22 cellular contexts compared by ENCODE assay signal in genomic region chr11:69121021-69121420, GRCh38. TPM values are rescaled to one million over a fixed set of nuclear protein-coding genes. Genes with fewer than 3 reads are reported as not detected.
DNase-seq lines count a peak whose midpoint lies in the region; ATAC-seq, FAIRE-seq and TF ChIP-seq lines count a peak whose summit lies in the region.
"Had no signal": no experiment of that assay in that cellular context is flagged by ENCODE, and none has a peak within 500 bp of the region (broad histone marks: within the 10 kb centered on the region; RNA-seq: fewer than 3 reads in every experiment).

No MANE protein-coding gene starts in this region.

- no peak overlapping the region for H3K9ac ChIP-seq in PC-3 (ENCODE audit: low read length)

- peak overlapping the region; percentile 91 to 98 for H3K27ac ChIP-seq in A549
- no peak overlapping the region for H3K27ac ChIP-seq in naive thymus-derived CD4-positive, alpha-beta T cell (ENCODE audit: low read depth, low read length)
- H3K27ac ChIP-seq in PC-3 (ENCODE audit: low read length), result no peak overlapping the region
- H3K27ac ChIP-seq: uterus had no signal

- H3K9me3 ChIP-seq in A549, result peaks cover 9% of the 10 kb centered on the region; the same call in 1 of the 3 replicates
- no peaks in the 10 kb centered on the region for H3K9me3 ChIP-seq in naive thymus-derived CD4-positive, alpha-beta T cell (ENCODE audit: control insufficient read depth in 2 of 3, low read length in 3 of 3)
- no peaks in the 10 kb centered on the region for H3K9me3 ChIP-seq in PC-3 (ENCODE audit: low read length)
- H3K9me3 ChIP-seq: sigmoid colon, uterus had no signal

- H3K27ac Mint-ChIP-seq in dendritic cell treated with granulocyte-macrophage colony-stimulating factor and Interleukin-4, amounts not matched to agents 40 ng/mL and 50 ng/mL, for 4 days, result peak overlapping the region; percentile 12
- H3K27ac Mint-ChIP-seq in naive thymus-derived CD4-positive, alpha-beta T cell, result peak overlapping the region in 8 of 9 donors; percentile 45 to 91 (median 84)
- H3K27ac Mint-ChIP-seq: activated CD4-positive, alpha-beta T cell treated with anti-CD3 and anti-CD28 coated beads for 36 hours; activated naive CD8-positive, alpha-beta T cell treated with anti-CD3 and anti-CD28 coated beads, Interleukin-2, amount 10 ng/mL, durations not matched to agents 7 days and 5 days; effector memory CD8-positive, alpha-beta T cell had no signal

- no peaks in the 10 kb centered on the region for H3K79me2 ChIP-seq in PC-3 (ENCODE audit: low read length)

- no peak overlapping the region for H3K4me3 ChIP-seq in A549
- no peak overlapping the region for H3K4me3 ChIP-seq in naive thymus-derived CD4-positive, alpha-beta T cell (ENCODE audit: low read length)
- H3K4me3 ChIP-seq in PC-3 (ENCODE audit: low read length), result no peak overlapping the region
- H3K4me3 ChIP-seq: sigmoid colon, uterus had no signal

- TF ChIP-seq CTCF in A549 (IDR thresholded peaks at IDR 0.05) (no peak), PC-3 (conservative IDR thresholded peaks at IDR 0.05; ENCODE audit: low read depth, low read length) (no peak)

- CTCF ChIA-PET in A549 (lab: Yijun Ruan, JAX), result interaction anchor here (0.7 to 5.9 kb wide), 5 partner anchors 10 to 523 kb away, joined by 3 to 38 read pairs (median 31); no protein-coding TSS in a partner anchor
- CTCF ChIA-PET in naive thymus-derived CD4-positive, alpha-beta T cell (lab: Charles Lee), result no interaction called here
- CTCF ChIA-PET in PC-3 (lab: Charles Lee), result no interaction called here

- H3K4me1 ChIP-seq in A549 (peaks cover 41% of the 10 kb centered on the region), PC-3 (ENCODE audit: insufficient read depth, low read length) (peaks cover 35% of the 10 kb centered on the region)
- H3K4me1 ChIP-seq in naive thymus-derived CD4-positive, alpha-beta T cell (ENCODE audit: control insufficient read depth in 2 of 2, insufficient read depth in 2 of 2, low read length in 2 of 2), result peaks cover 4 to 42% of the 10 kb centered on the region in 2 donors
- H3K4me1 ChIP-seq: uterus had no signal

- BruUV-seq in PC-3 (replicated peaks; lab: Mats Ljungman, UMichigan), result no TSS peak

- ATAC-seq in A549 (no peak), GM21515 (IDR thresholded peaks at IDR 0.05; ENCODE audit: unreplicated experiment) (no peak), PC-3 (no peak)
- ATAC-seq in naive thymus-derived CD4-positive, alpha-beta T cell, result no peak
- ATAC-seq: activated CD4-positive, alpha-beta T cell treated with anti-CD3 and anti-CD28 coated beads for 36 hours; effector memory CD8-positive, alpha-beta T cell had no signal

- FAIRE-seq in A549 (lab: Jason Lieb, UNC), result no peak

- no peak for TF ChIP-seq POLR2A in A549 (IDR thresholded peaks at IDR 0.05; ENCODE audit: low read length)

- H3K27me3 ChIP-seq in naive thymus-derived CD4-positive, alpha-beta T cell (ENCODE audit: control insufficient read depth in 2 of 2, insufficient read depth in 2 of 2, low read length in 2 of 2), result no peaks in the 10 kb centered on the region
- H3K27me3 ChIP-seq in PC-3 (ENCODE audit: low read length), result no peaks in the 10 kb centered on the region
- H3K27me3 ChIP-seq: sigmoid colon, uterus had no signal

- no peak for TF ChIP-seq RAD21 in A549 (conservative IDR thresholded peaks at IDR 0.05 in 1 of 2, IDR thresholded peaks at IDR 0.05 in 1 of 2)

- DNase-seq in A549 (ENCODE audit: low read depth in 1 of 2, low spot score in 1 of 2) (no peak), GDM1 (lab: John Stamatoyannopoulos, UW) (peak; percentile 48), PC-3 (no peak), DMS79 (lab: John Stamatoyannopoulos, UW) (no peak)
- peak in 1 of 9 donors; percentile 24 for DNase-seq in naive thymus-derived CD4-positive, alpha-beta T cell
- no peak for DNase-seq in stimulated activated CD4-positive, alpha-beta T cell treated with anti-CD3 and anti-CD28 coated beads, Interleukin-4, amount 100 ng/mL, for 1 hour
- DNase-seq: activated CD4-positive, alpha-beta T cell treated with anti-CD3 and anti-CD28 coated beads for 36 hours; activated naive CD8-positive, alpha-beta T cell treated with anti-CD3 and anti-CD28 coated beads, Interleukin-2, amount 10 ng/mL, durations not matched to agents 7 days and 5 days; cerebellar nuclear complex; effector memory CD8-positive, alpha-beta T cell; MV-4-11; NCI-H2029; NCI-H226; OCI-M1; sigmoid colon; substantia nigra; T-helper 1 cell; uterus had no signal

- no peak for TF ChIP-seq EP300 in A549 (IDR thresholded peaks at IDR 0.05)

- H3K36me3 ChIP-seq in naive thymus-derived CD4-positive, alpha-beta T cell (ENCODE audit: control insufficient read depth in 2 of 3, insufficient read depth in 3 of 3, low read length in 3 of 3), result no peaks in the 10 kb centered on the region
- H3K36me3 ChIP-seq in PC-3 (ENCODE audit: low read depth, low read length), result no peaks in the 10 kb centered on the region
- H3K36me3 ChIP-seq: sigmoid colon, uterus had no signal

- H3K4me2 ChIP-seq in A549 (peak overlapping the region; percentile 94; the same call in 2 of the 3 replicates), PC-3 (ENCODE audit: low read length) (no peak overlapping the region)

- H3F3A ChIP-seq in PC-3 (ENCODE audit: low read length, unreplicated experiment), result peaks cover 6% of the 10 kb centered on the region

- H3K9me3 Mint-ChIP-seq in dendritic cell treated with granulocyte-macrophage colony-stimulating factor and Interleukin-4, amounts not matched to agents 40 ng/mL and 50 ng/mL, for 4 days, result no peaks in the 10 kb centered on the region
- peaks cover 0 to 7% (median 0%) of the 10 kb centered on the region in 11 donors for H3K9me3 Mint-ChIP-seq in naive thymus-derived CD4-positive, alpha-beta T cell
- H3K9me3 Mint-ChIP-seq: activated naive CD8-positive, alpha-beta T cell treated with anti-CD3 and anti-CD28 coated beads, Interleukin-2, amount 10 ng/mL, durations not matched to agents 7 days and 5 days; effector memory CD8-positive, alpha-beta T cell had no signal

- H3K27me3 Mint-ChIP-seq in dendritic cell treated with granulocyte-macrophage colony-stimulating factor and Interleukin-4, amounts not matched to agents 40 ng/mL and 50 ng/mL, for 4 days, result peaks cover 6% of the 10 kb centered on the region
- no peaks in the 10 kb centered on the region for H3K27me3 Mint-ChIP-seq in naive thymus-derived CD4-positive, alpha-beta T cell
- H3K27me3 Mint-ChIP-seq: activated CD4-positive, alpha-beta T cell treated with anti-CD3 and anti-CD28 coated beads for 36 hours; activated naive CD8-positive, alpha-beta T cell treated with anti-CD3 and anti-CD28 coated beads, Interleukin-2, amount 10 ng/mL, durations not matched to agents 7 days and 5 days had no signal

- POLR2A ChIA-PET in A549 (lab: Yijun Ruan, JAX), result no interaction called here
- POLR2A ChIA-PET in naive thymus-derived CD4-positive, alpha-beta T cell (lab: Charles Lee), result no interaction called here
- POLR2A ChIA-PET in PC-3 (lab: Charles Lee; ENCODE audit: unreplicated experiment), result no interaction called here

- H2AFZ ChIP-seq in PC-3 (ENCODE audit: low read length), result no peak overlapping the region

- H3K4me3 Mint-ChIP-seq in dendritic cell treated with granulocyte-macrophage colony-stimulating factor and Interleukin-4, amounts not matched to agents 40 ng/mL and 50 ng/mL, for 4 days, result no peak overlapping the region
- H3K4me3 Mint-ChIP-seq in naive thymus-derived CD4-positive, alpha-beta T cell, result peak overlapping the region in 6 of 10 donors; percentile 15 to 86 (median 51)
- H3K4me3 Mint-ChIP-seq: activated CD4-positive, alpha-beta T cell treated with anti-CD3 and anti-CD28 coated beads for 36 hours; activated naive CD8-positive, alpha-beta T cell treated with anti-CD3 and anti-CD28 coated beads, Interleukin-2, amount 10 ng/mL, durations not matched to agents 7 days and 5 days; CD8-positive, alpha-beta memory T cell; effector memory CD8-positive, alpha-beta T cell had no signal

- 92% methylated on average over 9 of the region's 9 CpGs for WGBS in A549 (ENCODE audit: missing lambda C conversion rate)

- no peaks in the 10 kb centered on the region for H4K20me1 ChIP-seq in PC-3 (ENCODE audit: low read length)

- intact Hi-C loops in dendritic cell treated with granulocyte-macrophage colony-stimulating factor and Interleukin-4, amounts not matched to agents 40 ng/mL and 50 ng/mL, for 4 days (cut with micrococcal nuclease), result no loop called here
- intact Hi-C loops in naive thymus-derived CD4-positive, alpha-beta T cell (cut with micrococcal nuclease), result loop anchor here in 1 of 2 donors (5.0 kb wide), 2 partner anchors 91 to 521 kb away; partner anchors contain the start of gene CCND1
- intact Hi-C loops in PC-3 (cut with micrococcal nuclease), result loop anchor here (5.0 to 10.0 kb wide), 2 partner anchors 96 to 324 kb away; no protein-coding TSS in a partner anchor

- peaks cover 25% of the 10 kb centered on the region for H3K4me1 Mint-ChIP-seq in dendritic cell treated with granulocyte-macrophage colony-stimulating factor and Interleukin-4, amounts not matched to agents 40 ng/mL and 50 ng/mL, for 4 days (ENCODE audit: low read depth)
- peaks cover 24 to 58% (median 40%) of the 10 kb centered on the region in 7 donors for H3K4me1 Mint-ChIP-seq in naive thymus-derived CD4-positive, alpha-beta T cell

- no peaks in the 10 kb centered on the region for H3K9me2 ChIP-seq in PC-3 (replicated peaks; ENCODE audit: low read length)

- no peaks in the 10 kb centered on the region for H3K36me3 Mint-ChIP-seq in dendritic cell treated with granulocyte-macrophage colony-stimulating factor and Interleukin-4, amounts not matched to agents 40 ng/mL and 50 ng/mL, for 4 days (ENCODE audit: low read depth)
- H3K36me3 Mint-ChIP-seq in naive thymus-derived CD4-positive, alpha-beta T cell, result peaks cover 0 to 6% (median 0%) of the 10 kb centered on the region in 5 donors
- H3K36me3 Mint-ChIP-seq: activated naive CD8-positive, alpha-beta T cell treated with anti-CD3 and anti-CD28 coated beads, Interleukin-2, amount 10 ng/mL, durations not matched to agents 7 days and 5 days had no signal

TF ChIP-seq in A549, 52 proteins besides CTCF, POLR2A, EP300 and RAD21 (continues in another document):
- TF ChIP-seq NR3C1 (IDR thresholded peaks at IDR 0.05), result no peak
- no peak for TF ChIP-seq RARB (CRISPR knock-in tag; IDR thresholded peaks at IDR 0.05)
- TF ChIP-seq MYC (IDR thresholded peaks at IDR 0.05; ENCODE audit: borderline replicate concordance, low read length), result no peak

RNA-seq across cellular contexts. Expression of gene SMIM38, which starts 34.7 kb away (rescaled TPM):
- polyA plus RNA-seq in A549 (2011; rRNA removed) (0.08 and 0.24 TPM in 2 replicates), A549 (2017; fragmentation: RNase III; extraction: RNeasy Plus Mini Kit Qiagen cat#74134 plus additional on column Dnase treatment) (0.05 to 0.08 TPM in 2 of 3 replicates, not detected in the other)
- polyA plus RNA-seq in A549 (2012; cell fraction: cytosol; rRNA removed), result 0.01 TPM in 2 replicates
- polyA plus RNA-seq in A549 (2012; cell fraction: nucleus; rRNA removed), result 0.23 and 0.27 TPM in 2 replicates
- polyA minus RNA-seq in A549 (2011; rRNA and poly(A)+ RNA removed), result 0.15 and 0.21 TPM in 2 replicates
- under 1 TPM; 0.13 to 0.73 (median 0.70) TPM for total RNA-seq in naive thymus-derived CD4-positive, alpha-beta T cell
- not detected for polyA plus RNA-seq in naive thymus-derived CD4-positive, alpha-beta T cell
- 0.04 and 0.17 TPM in 2 replicates for total RNA-seq in PC-3 (2014; rRNA removed)
- total RNA-seq: HT1080 had no signal
- polyA plus RNA-seq: CD8-positive, alpha-beta memory T cell had no signal

Comparison
In these comparisons a context has a peak if more than half of its experiments do, and no peak if none do; other contexts are left out.
1. H3K27ac ChIP-seq: peak in A549 (2 of 2); none in naive thymus-derived CD4-positive, alpha-beta T cell (single experiment) and PC-3 (single experiment).